1 cellular context compared by ENCODE assay signal in the genomic region with DNA sequence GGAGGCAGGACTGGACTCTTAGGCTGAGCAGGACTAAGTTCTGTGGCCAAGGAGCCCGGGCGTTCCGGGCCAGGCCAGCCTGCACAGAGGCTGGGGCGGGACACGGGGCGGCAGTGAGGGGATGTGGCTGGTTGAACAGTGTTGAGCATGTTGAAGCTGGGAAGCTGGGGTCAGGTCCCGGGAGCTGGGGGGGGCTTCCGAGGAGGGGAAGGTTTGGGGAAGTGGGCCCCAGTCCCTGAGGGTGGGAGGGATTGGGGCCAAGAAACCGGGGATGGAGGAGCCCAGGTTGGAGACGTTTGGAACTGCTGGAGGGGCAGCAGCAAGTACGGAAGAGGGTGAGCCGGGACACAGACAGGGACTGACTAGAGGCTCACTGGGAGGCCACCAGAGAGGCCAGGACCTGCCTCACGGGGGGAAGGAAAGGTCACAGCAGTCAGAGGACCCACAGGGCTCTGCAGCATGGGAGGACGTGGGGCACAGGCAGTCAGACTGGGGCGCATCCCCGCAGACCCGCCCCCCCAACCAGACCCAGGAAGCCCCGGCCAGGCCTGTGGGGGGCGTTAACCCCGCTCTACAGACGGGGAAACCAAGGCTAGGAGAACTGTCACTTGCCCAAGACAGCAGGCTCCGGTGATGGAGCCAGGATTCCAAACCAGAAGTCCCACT.
TF ChIP-seq lines count a peak whose summit lies in the region.

No MANE protein-coding gene starts in this region.

TF ChIP-seq in HCT116, 20 proteins besides CTCF, POLR2A, EP300 and RAD21:
- TF ChIP-seq, protein P1, sequence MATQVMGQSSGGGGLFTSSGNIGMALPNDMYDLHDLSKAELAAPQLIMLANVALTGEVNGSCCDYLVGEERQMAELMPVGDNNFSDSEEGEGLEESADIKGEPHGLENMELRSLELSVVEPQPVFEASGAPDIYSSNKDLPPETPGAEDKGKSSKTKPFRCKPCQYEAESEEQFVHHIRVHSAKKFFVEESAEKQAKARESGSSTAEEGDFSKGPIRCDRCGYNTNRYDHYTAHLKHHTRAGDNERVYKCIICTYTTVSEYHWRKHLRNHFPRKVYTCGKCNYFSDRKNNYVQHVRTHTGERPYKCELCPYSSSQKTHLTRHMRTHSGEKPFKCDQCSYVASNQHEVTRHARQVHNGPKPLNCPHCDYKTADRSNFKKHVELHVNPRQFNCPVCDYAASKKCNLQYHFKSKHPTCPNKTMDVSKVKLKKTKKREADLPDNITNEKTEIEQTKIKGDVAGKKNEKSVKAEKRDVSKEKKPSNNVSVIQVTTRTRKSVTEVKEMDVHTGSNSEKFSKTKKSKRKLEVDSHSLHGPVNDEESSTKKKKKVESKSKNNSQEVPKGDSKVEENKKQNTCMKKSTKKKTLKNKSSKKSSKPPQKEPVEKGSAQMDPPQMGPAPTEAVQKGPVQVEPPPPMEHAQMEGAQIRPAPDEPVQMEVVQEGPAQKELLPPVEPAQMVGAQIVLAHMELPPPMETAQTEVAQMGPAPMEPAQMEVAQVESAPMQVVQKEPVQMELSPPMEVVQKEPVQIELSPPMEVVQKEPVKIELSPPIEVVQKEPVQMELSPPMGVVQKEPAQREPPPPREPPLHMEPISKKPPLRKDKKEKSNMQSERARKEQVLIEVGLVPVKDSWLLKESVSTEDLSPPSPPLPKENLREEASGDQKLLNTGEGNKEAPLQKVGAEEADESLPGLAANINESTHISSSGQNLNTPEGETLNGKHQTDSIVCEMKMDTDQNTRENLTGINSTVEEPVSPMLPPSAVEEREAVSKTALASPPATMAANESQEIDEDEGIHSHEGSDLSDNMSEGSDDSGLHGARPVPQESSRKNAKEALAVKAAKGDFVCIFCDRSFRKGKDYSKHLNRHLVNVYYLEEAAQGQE (IDR thresholded peaks at IDR 0.05; ENCODE audit: low read depth), result no peak
- no peak for TF ChIP-seq ZBTB33 (IDR thresholded peaks at IDR 0.05; ENCODE audit: extremely low read depth, insufficient replicate concordance, low read length)
- no peak for TF ChIP-seq EGR1 (IDR thresholded peaks at IDR 0.05; ENCODE audit: low read depth)
- no peak for TF ChIP-seq FOSL1 (IDR thresholded peaks at IDR 0.05; ENCODE audit: low read depth)
- no peak for TF ChIP-seq ELF1 (IDR thresholded peaks at IDR 0.05; ENCODE audit: borderline replicate concordance, low read depth)
- TF ChIP-seq ATF3 (IDR thresholded peaks at IDR 0.05), result no peak
- no peak for TF ChIP-seq SIN3A (IDR thresholded peaks at IDR 0.05; ENCODE audit: low read depth)
